Comparison of ENCODE assay signal across 1 cellular context in the genomic region with DNA sequence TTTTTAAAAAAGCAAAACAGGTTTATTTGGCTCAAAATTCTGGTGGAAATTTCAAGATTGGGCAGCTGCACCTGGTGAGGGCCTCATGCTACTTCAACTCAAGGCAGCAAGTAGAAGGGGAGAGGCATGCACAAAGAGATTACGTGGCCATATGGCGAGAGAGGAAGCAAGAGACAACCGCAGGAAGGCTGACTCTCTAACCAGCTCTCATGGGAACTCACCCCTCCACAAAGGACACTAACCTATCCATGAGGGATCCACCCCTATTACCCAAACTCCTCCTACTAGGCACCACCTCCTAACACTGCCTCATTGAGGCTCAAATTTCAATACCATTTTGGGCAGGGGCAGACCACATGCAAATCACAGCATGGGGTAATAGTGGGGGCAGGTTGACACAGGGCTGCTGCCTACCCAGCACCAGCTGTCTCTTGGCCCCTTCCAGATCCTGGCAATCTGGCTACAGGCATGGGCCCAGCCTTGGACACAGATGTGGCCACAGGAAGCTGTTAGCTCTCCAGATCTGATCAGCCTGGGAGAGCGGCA.
TF ChIP-seq lines count a peak whose summit lies in the region.

No MANE protein-coding gene starts in this region.

TF ChIP-seq in K562, 482 proteins besides CTCF, POLR2A, EP300 and RAD21 (continued from another document and continues in another):
- TF ChIP-seq, protein P1, sequence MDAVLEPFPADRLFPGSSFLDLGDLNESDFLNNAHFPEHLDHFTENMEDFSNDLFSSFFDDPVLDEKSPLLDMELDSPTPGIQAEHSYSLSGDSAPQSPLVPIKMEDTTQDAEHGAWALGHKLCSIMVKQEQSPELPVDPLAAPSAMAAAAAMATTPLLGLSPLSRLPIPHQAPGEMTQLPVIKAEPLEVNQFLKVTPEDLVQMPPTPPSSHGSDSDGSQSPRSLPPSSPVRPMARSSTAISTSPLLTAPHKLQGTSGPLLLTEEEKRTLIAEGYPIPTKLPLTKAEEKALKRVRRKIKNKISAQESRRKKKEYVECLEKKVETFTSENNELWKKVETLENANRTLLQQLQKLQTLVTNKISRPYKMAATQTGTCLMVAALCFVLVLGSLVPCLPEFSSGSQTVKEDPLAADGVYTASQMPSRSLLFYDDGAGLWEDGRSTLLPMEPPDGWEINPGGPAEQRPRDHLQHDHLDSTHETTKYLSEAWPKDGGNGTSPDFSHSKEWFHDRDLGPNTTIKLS (IDR thresholded peaks at IDR 0.05; ENCODE audit: borderline replicate concordance, low read depth): peak; percentile 80; the same call in 1 of the 2 replicates
- TF ChIP-seq BMI1 (IDR thresholded peaks at IDR 0.05; ENCODE audit: low read length): no peak
- TF ChIP-seq NR4A1 (CRISPR knock-in tag; IDR thresholded peaks at IDR 0.05): no peak
- no peak for TF ChIP-seq NR4A1 (tag; IDR thresholded peaks at IDR 0.05)
- 0 out of 2 replicates have a peak, but pooled peaks have one; percentile 19 for TF ChIP-seq LEF1 (IDR thresholded peaks at IDR 0.05)
- no peak for TF ChIP-seq RREB1 (CRISPR knock-in tag; IDR thresholded peaks at IDR 0.05)
- no peak for TF ChIP-seq HLTF (IDR thresholded peaks at IDR 0.05)
- TF ChIP-seq FOXP1 (CRISPR knock-in tag; IDR thresholded peaks at IDR 0.05): no peak
- no peak for TF ChIP-seq NKRF (IDR thresholded peaks at IDR 0.05; ENCODE audit: borderline replicate concordance)
- TF ChIP-seq SNRNP70 (optimal IDR thresholded peaks at IDR 0.05; ENCODE audit: low read depth, low read length): no peak
- TF ChIP-seq ZC3H8 (IDR thresholded peaks at IDR 0.05): no peak
- TF ChIP-seq NRF1 (conservative IDR thresholded peaks at IDR 0.05 in 1 of 2, IDR thresholded peaks at IDR 0.05 in 1 of 2): peak in 1 of 2 experiments; percentile 50; a peak in 3 of 4 replicates
- TF ChIP-seq ADNP (tag; IDR thresholded peaks at IDR 0.05): no peak
- no peak for TF ChIP-seq ZBTB33 (CRISPR knock-in tag; IDR thresholded peaks at IDR 0.05)
- TF ChIP-seq, protein P2, sequence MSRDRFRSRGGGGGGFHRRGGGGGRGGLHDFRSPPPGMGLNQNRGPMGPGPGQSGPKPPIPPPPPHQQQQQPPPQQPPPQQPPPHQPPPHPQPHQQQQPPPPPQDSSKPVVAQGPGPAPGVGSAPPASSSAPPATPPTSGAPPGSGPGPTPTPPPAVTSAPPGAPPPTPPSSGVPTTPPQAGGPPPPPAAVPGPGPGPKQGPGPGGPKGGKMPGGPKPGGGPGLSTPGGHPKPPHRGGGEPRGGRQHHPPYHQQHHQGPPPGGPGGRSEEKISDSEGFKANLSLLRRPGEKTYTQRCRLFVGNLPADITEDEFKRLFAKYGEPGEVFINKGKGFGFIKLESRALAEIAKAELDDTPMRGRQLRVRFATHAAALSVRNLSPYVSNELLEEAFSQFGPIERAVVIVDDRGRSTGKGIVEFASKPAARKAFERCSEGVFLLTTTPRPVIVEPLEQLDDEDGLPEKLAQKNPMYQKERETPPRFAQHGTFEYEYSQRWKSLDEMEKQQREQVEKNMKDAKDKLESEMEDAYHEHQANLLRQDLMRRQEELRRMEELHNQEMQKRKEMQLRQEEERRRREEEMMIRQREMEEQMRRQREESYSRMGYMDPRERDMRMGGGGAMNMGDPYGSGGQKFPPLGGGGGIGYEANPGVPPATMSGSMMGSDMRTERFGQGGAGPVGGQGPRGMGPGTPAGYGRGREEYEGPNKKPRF (IDR thresholded peaks at IDR 0.05; ENCODE audit: low read depth, low read length): no peak
- TF ChIP-seq NR2C2 (CRISPR knock-in tag; IDR thresholded peaks at IDR 0.05): no peak
- TF ChIP-seq NR2C2 (tag; IDR thresholded peaks at IDR 0.05): no peak
- TF ChIP-seq JUN (IDR thresholded peaks at IDR 0.05; ENCODE audit: borderline replicate concordance, low read depth, low read length): 0 out of 2 replicates have a peak, but pooled peaks have one; percentile 16
- TF ChIP-seq JUN (CRISPR knock-in tag; IDR thresholded peaks at IDR 0.05; ENCODE audit: borderline replicate concordance): no peak
- no peak for TF ChIP-seq POLR2AphosphoS2 (IDR thresholded peaks at IDR 0.05; ENCODE audit: low read length)
- no peak for TF ChIP-seq KAT8 (IDR thresholded peaks at IDR 0.05; ENCODE audit: low read depth)
- no peak for TF ChIP-seq SREBF2 (CRISPR knock-in tag; IDR thresholded peaks at IDR 0.05)
- no peak for TF ChIP-seq ZNF23 (CRISPR knock-in tag; IDR thresholded peaks at IDR 0.05)
- TF ChIP-seq, protein P3, sequence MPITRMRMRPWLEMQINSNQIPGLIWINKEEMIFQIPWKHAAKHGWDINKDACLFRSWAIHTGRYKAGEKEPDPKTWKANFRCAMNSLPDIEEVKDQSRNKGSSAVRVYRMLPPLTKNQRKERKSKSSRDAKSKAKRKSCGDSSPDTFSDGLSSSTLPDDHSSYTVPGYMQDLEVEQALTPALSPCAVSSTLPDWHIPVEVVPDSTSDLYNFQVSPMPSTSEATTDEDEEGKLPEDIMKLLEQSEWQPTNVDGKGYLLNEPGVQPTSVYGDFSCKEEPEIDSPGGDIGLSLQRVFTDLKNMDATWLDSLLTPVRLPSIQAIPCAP (CRISPR knock-in tag; IDR thresholded peaks at IDR 0.05; ENCODE audit: borderline replicate concordance): no peak
- TF ChIP-seq NR1H2 (CRISPR knock-in tag; IDR thresholded peaks at IDR 0.05): no peak
- TF ChIP-seq PPARD (CRISPR knock-in tag; IDR thresholded peaks at IDR 0.05): no peak
- no peak for TF ChIP-seq SETDB1 (IDR thresholded peaks at IDR 0.05; ENCODE audit: low read length)
- TF ChIP-seq HSF4 (CRISPR knock-in tag; IDR thresholded peaks at IDR 0.05; ENCODE audit: borderline replicate concordance): no peak
- TF ChIP-seq ZNF384 (IDR thresholded peaks at IDR 0.05; ENCODE audit: low read depth, low read length): no peak
- TF ChIP-seq MIER1 (IDR thresholded peaks at IDR 0.05; ENCODE audit: low read depth): no peak
- TF ChIP-seq FOXM1 (IDR thresholded peaks at IDR 0.05; ENCODE audit: low read depth): no peak
- TF ChIP-seq FOXM1 (CRISPR knock-in tag; IDR thresholded peaks at IDR 0.05; ENCODE audit: low read depth): no peak
- TF ChIP-seq, protein P4, sequence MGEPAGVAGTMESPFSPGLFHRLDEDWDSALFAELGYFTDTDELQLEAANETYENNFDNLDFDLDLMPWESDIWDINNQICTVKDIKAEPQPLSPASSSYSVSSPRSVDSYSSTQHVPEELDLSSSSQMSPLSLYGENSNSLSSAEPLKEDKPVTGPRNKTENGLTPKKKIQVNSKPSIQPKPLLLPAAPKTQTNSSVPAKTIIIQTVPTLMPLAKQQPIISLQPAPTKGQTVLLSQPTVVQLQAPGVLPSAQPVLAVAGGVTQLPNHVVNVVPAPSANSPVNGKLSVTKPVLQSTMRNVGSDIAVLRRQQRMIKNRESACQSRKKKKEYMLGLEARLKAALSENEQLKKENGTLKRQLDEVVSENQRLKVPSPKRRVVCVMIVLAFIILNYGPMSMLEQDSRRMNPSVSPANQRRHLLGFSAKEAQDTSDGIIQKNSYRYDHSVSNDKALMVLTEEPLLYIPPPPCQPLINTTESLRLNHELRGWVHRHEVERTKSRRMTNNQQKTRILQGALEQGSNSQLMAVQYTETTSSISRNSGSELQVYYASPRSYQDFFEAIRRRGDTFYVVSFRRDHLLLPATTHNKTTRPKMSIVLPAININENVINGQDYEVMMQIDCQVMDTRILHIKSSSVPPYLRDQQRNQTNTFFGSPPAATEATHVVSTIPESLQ (CRISPR knock-in tag; IDR thresholded peaks at IDR 0.05): no peak
- no peak for TF ChIP-seq CAMTA2 (CRISPR knock-in tag; conservative IDR thresholded peaks at IDR 0.05)
- TF ChIP-seq SIX5 (IDR thresholded peaks at IDR 0.05; ENCODE audit: borderline replicate concordance in 1 of 2, insufficient read depth in 1 of 2, low read depth in 1 of 2, low read length in 2 of 2): no peak
- no peak for TF ChIP-seq TCF15 (CRISPR knock-in tag; IDR thresholded peaks at IDR 0.05)
- TF ChIP-seq ZNF324 (CRISPR knock-in tag; IDR thresholded peaks at IDR 0.05): no peak
- no peak for TF ChIP-seq ZNF41 (CRISPR knock-in tag; conservative IDR thresholded peaks at IDR 0.05)
- TF ChIP-seq E2F1 (CRISPR knock-in tag; IDR thresholded peaks at IDR 0.05): no peak
